15 cellular contexts compared by ENCODE assay signal in genomic region chr4:1604181-1604705, GRCh38.
DNase-seq lines count a peak whose midpoint lies in the region; ATAC-seq, FAIRE-seq and TF ChIP-seq lines count a peak whose summit lies in the region.
"Had no signal": no experiment of that assay in that cellular context is flagged by ENCODE, and none has a peak within 500 bp of the region (broad histone marks: within the 10 kb centered on the region; RNA-seq: fewer than 3 reads in every experiment).

No MANE protein-coding gene starts in this region.

- H3K27ac Mint-ChIP-seq in naive thymus-derived CD4-positive, alpha-beta T cell: peak overlapping the region in 6 of 9 donors; percentile 48 to 97 (median 86)
- H3K27ac Mint-ChIP-seq: brain, naive B cell had no signal

- H3K4me1 Mint-ChIP-seq in naive thymus-derived CD4-positive, alpha-beta T cell: peaks cover 0 to 35% (median 13%) of the 10 kb centered on the region in 7 donors

- H3K27me3 Mint-ChIP-seq in naive thymus-derived CD4-positive, alpha-beta T cell: no peaks in the 10 kb centered on the region
- H3K27me3 Mint-ChIP-seq: CD8-positive, alpha-beta memory T cell had no signal

- H3K4me1 ChIP-seq in BLaER1 treated with 17β-estradiol and CSF1 and Interleukin-3, amounts not matched to agents 10 nM and 100 nM: peaks cover 36 to 96% (median 82%) of the 10 kb centered on the region in 10 experiments
- H3K4me1 ChIP-seq in adipocyte (ENCODE audit: control insufficient read depth, insufficient read depth, low read length): peaks cover 3% of the 10 kb centered on the region
- peaks cover 10 to 29% of the 10 kb centered on the region in 2 donors for H3K4me1 ChIP-seq in naive thymus-derived CD4-positive, alpha-beta T cell (ENCODE audit: control insufficient read depth in 2 of 2, insufficient read depth in 2 of 2, low read length in 2 of 2)

- H3K36me3 Mint-ChIP-seq in naive thymus-derived CD4-positive, alpha-beta T cell: no peaks in the 10 kb centered on the region
- H3K36me3 Mint-ChIP-seq: brain; CD8-positive, alpha-beta memory T cell; naive B cell had no signal

- H3K27ac ChIP-seq in BLaER1 treated with 17β-estradiol and CSF1 and Interleukin-3, amounts not matched to agents 10 nM and 100 nM: peak overlapping the region in 8 of 11 experiments; percentile 5 to 75 (median 56); a peak in 15 of 22 replicates
- H3K27ac ChIP-seq in naive thymus-derived CD4-positive, alpha-beta T cell (ENCODE audit: low read depth, low read length): peak overlapping the region; percentile 45

- FAIRE-seq in GM12892 (lab: Jason Lieb, UNC): no peak
- FAIRE-seq: frontal cortex, GM18507 had no signal

- no peaks in the 10 kb centered on the region; a peak in 1 of 22 replicates for H4K20me1 ChIP-seq in BLaER1 treated with 17β-estradiol and CSF1 and Interleukin-3, amounts not matched to agents 10 nM and 100 nM

- H3K4me3 Mint-ChIP-seq in naive thymus-derived CD4-positive, alpha-beta T cell: peak overlapping the region in 5 of 10 donors; percentile 72 to 84 (median 76)
- H3K4me3 Mint-ChIP-seq: brain had no signal

- intact Hi-C loops in naive thymus-derived CD4-positive, alpha-beta T cell (cut with micrococcal nuclease): loop anchor here in 1 of 2 donors (2.0 kb wide), 1 partner anchor 55 kb away; no protein-coding TSS in a partner anchor
- intact Hi-C loops in head of caudate nucleus (cut with DNase I): no loop called here

- peaks cover 0 to 2% (median 0%) of the 10 kb centered on the region in 11 donors for H3K9me3 Mint-ChIP-seq in naive thymus-derived CD4-positive, alpha-beta T cell
- H3K9me3 Mint-ChIP-seq: brain; CD8-positive, alpha-beta memory T cell; naive B cell had no signal

- H3K27me3 ChIP-seq in BLaER1 treated with 17β-estradiol and CSF1 and Interleukin-3, amounts not matched to agents 10 nM and 100 nM: no peaks in the 10 kb centered on the region; a peak in 1 of 22 replicates
- peaks cover 37% of the 10 kb centered on the region for H3K27me3 ChIP-seq in adipocyte (replicated peaks; ENCODE audit: control insufficient read depth, insufficient read depth, low read length)
- H3K27me3 ChIP-seq in naive thymus-derived CD4-positive, alpha-beta T cell (ENCODE audit: control insufficient read depth in 2 of 2, insufficient read depth in 2 of 2, low read length in 2 of 2): no peaks in the 10 kb centered on the region

- H3K9me3 ChIP-seq in BLaER1 treated with 17β-estradiol and CSF1 and Interleukin-3, amounts not matched to agents 10 nM and 100 nM (replicated peaks in 1 of 11): no peaks in the 10 kb centered on the region
- H3K9me3 ChIP-seq in adipocyte (ENCODE audit: control insufficient read depth, low read length): no peaks in the 10 kb centered on the region
- H3K9me3 ChIP-seq in naive thymus-derived CD4-positive, alpha-beta T cell (ENCODE audit: control insufficient read depth in 2 of 3, low read length in 3 of 3): no peaks in the 10 kb centered on the region

- no peak for ATAC-seq in naive thymus-derived CD4-positive, alpha-beta T cell

- H3K4me3 ChIP-seq in BLaER1 treated with 17β-estradiol and CSF1 and Interleukin-3, amounts not matched to agents 10 nM and 100 nM: peak overlapping the region; percentile 17 to 54 (median 45); a peak in 16 of 20 replicates
- no peak overlapping the region for H3K4me3 ChIP-seq in adipocyte (ENCODE audit: low read length)
- no peak overlapping the region for H3K4me3 ChIP-seq in naive thymus-derived CD4-positive, alpha-beta T cell (ENCODE audit: low read length)

- POLR2A ChIA-PET in naive thymus-derived CD4-positive, alpha-beta T cell (lab: Charles Lee): interaction anchor here (1.1 to 2.3 kb wide), 3 partner anchors 16 to 118 kb away, joined by 3 to 22 read pairs (median 12); no protein-coding TSS in a partner anchor

- DNase-seq in GM03348 (ENCODE audit: low spot score): peak; percentile 54
- DNase-seq in adipocyte (ENCODE audit: low read depth): peak; percentile 27
- no peak for DNase-seq in naive thymus-derived CD4-positive, alpha-beta T cell
- no peak for DNase-seq in NCI-H1092 (lab: John Stamatoyannopoulos, UW)
- DNase-seq in GM12892 (ENCODE audit: insufficient read length): no peak
- no peak for DNase-seq in NCI-H1417 (lab: John Stamatoyannopoulos, UW)
- no peak for DNase-seq in head of caudate nucleus
- DNase-seq: activated T-cell treated with anti-CD3 and anti-CD28 coated beads, Interleukin-2, amount 50 U/mL, for 48 hours; islet precursor cell; naive B cell had no signal

- H3K4me2 ChIP-seq in BLaER1 treated with 17β-estradiol and CSF1 and Interleukin-3, amounts not matched to agents 10 nM and 100 nM: peak overlapping the region; percentile 79 to 97 (median 90)

- CTCF ChIA-PET in naive thymus-derived CD4-positive, alpha-beta T cell (lab: Charles Lee): interaction anchor here (1.4 to 3.0 kb wide), 5 partner anchors 13 to 256 kb away, joined by 3 to 24 read pairs (median 6); no protein-coding TSS in a partner anchor

- H3K36me3 ChIP-seq in BLaER1 treated with 17β-estradiol and CSF1 and Interleukin-3, amounts not matched to agents 10 nM and 100 nM: no peaks in the 10 kb centered on the region
- no peaks in the 10 kb centered on the region for H3K36me3 ChIP-seq in adipocyte (ENCODE audit: control insufficient read depth, insufficient read depth, low read length, severe bottlenecking)
- H3K36me3 ChIP-seq in naive thymus-derived CD4-positive, alpha-beta T cell (ENCODE audit: control insufficient read depth in 2 of 3, insufficient read depth in 3 of 3, low read length in 3 of 3): no peaks in the 10 kb centered on the region

- H3K9ac ChIP-seq in BLaER1 treated with 17β-estradiol and CSF1 and Interleukin-3, amounts not matched to agents 10 nM and 100 nM: peak overlapping the region in 8 of 11 experiments; percentile 34 to 70 (median 53); a peak in 15 of 22 replicates
- H3K9ac ChIP-seq in adipocyte (ENCODE audit: low read length): no peak overlapping the region

- no peak for TF ChIP-seq POLR2A in GM12892 (IDR thresholded peaks at IDR 0.05; ENCODE audit: low read depth, low read length)

Comparison
In these comparisons a context has a peak if more than half of its experiments do, and no peak if none do; other contexts are left out.
1. H3K4me3 ChIP-seq: peak in BLaER1 treated with 17β-estradiol and CSF1 and Interleukin-3, amounts not matched to agents 10 nM and 100 nM (10 of 10); none in adipocyte (single experiment) and naive thymus-derived CD4-positive, alpha-beta T cell (single experiment).
2. DNase-seq: peak in GM03348 (single experiment) and adipocyte (single experiment); none in naive thymus-derived CD4-positive, alpha-beta T cell (0 of 9), NCI-H1092 (single experiment), GM12892 (single experiment), NCI-H1417 (0 of 3) and head of caudate nucleus (0 of 42).